ENCODE assay signal across 20 cellular contexts in genomic region chr13:105579821-105580707, GRCh38.
DNase-seq lines count a peak whose midpoint lies in the region; ATAC-seq and TF ChIP-seq lines count a peak whose summit lies in the region.
"Had no signal": no experiment of that assay in that cellular context is flagged by ENCODE, and none has a peak within 500 bp of the region (broad histone marks: within the 10 kb centered on the region; RNA-seq: fewer than 3 reads in every experiment).

No MANE protein-coding gene starts in this region.

- H3K4me3 ChIP-seq in mammary epithelial cell (replicated peaks in 1 of 3; ENCODE audit: insufficient read depth in 1 of 3, low read depth in 2 of 3, low read length in 3 of 3) (no peak overlapping the region), breast epithelium (no peak overlapping the region), OCI-LY3 (ENCODE audit: low read length) (no peak overlapping the region)
- H3K4me3 ChIP-seq: BLaER1, left lung, vagina had no signal

- ATAC-seq in GM19397 (IDR thresholded peaks at IDR 0.05; ENCODE audit: unreplicated experiment) (no peak), HG03460 (IDR thresholded peaks at IDR 0.05; ENCODE audit: unreplicated experiment) (no peak)
- ATAC-seq: left lung had no signal

- in situ Hi-C loops in mammary epithelial cell (cut with MboI; ENCODE audit: low sequenced_read_pairs in 2 of 2), result no loop called here

- TF ChIP-seq CTCF in mammary epithelial cell (conservative IDR thresholded peaks at IDR 0.05 in 1 of 2, IDR thresholded peaks at IDR 0.05 in 1 of 2; ENCODE audit: extremely low read depth in 1 of 2, insufficient read depth in 1 of 2, low read depth in 1 of 2, low read length in 2 of 2) (no peak), breast epithelium (IDR thresholded peaks at IDR 0.05) (no peak), OCI-LY3 (IDR thresholded peaks at IDR 0.05; ENCODE audit: low read depth, low read length) (no peak)

- WGBS in mammary epithelial cell (ENCODE audit: low coverage, missing lambda C conversion rate), result 86% methylated on average over 2 of the region's 2 CpGs

- no peaks in the 10 kb centered on the region for H3K4me1 ChIP-seq in mammary epithelial cell (ENCODE audit: insufficient read depth, low read length)
- no peaks in the 10 kb centered on the region for H3K4me1 ChIP-seq in breast epithelium
- H3K4me1 ChIP-seq in OCI-LY3 (ENCODE audit: low read length), result peaks cover 9% of the 10 kb centered on the region
- H3K4me1 ChIP-seq: BLaER1, left lung, vagina had no signal

- no peaks in the 10 kb centered on the region for H3K27me3 ChIP-seq in mammary epithelial cell (ENCODE audit: insufficient read depth, low read length)
- no peaks in the 10 kb centered on the region for H3K27me3 ChIP-seq in breast epithelium
- no peaks in the 10 kb centered on the region for H3K27me3 ChIP-seq in OCI-LY3 (ENCODE audit: low read depth, low read length)
- H3K27me3 ChIP-seq: BLaER1, left lung, vagina had no signal

- H2AFZ ChIP-seq in mammary epithelial cell (ENCODE audit: low read depth, low read length) (no peak overlapping the region), OCI-LY3 (ENCODE audit: low read depth, low read length) (0 out of 2 replicates have a peak overlapping the region, but pooled peaks have one; percentile 42)

- CTCF ChIA-PET in mammary epithelial cell (lab: Charles Lee; ENCODE audit: low non-redundant PET), result no interaction called here

- H3K9ac ChIP-seq in mammary epithelial cell (ENCODE audit: insufficient read depth, low read length) (no peak overlapping the region), OCI-LY3 (ENCODE audit: low read length) (no peak overlapping the region)
- H3K9ac ChIP-seq: BLaER1 had no signal

- H3K79me2 ChIP-seq in mammary epithelial cell (ENCODE audit: insufficient read depth, low read length), result no peaks in the 10 kb centered on the region
- no peaks in the 10 kb centered on the region for H3K79me2 ChIP-seq in OCI-LY3 (ENCODE audit: low read length)

- H3K36me3 ChIP-seq in mammary epithelial cell (ENCODE audit: insufficient read depth, low read length) (no peaks in the 10 kb centered on the region), breast epithelium (no peaks in the 10 kb centered on the region), OCI-LY3 (replicated peaks; ENCODE audit: low read depth, low read length) (no peaks in the 10 kb centered on the region)
- H3K36me3 ChIP-seq: BLaER1, left lung, vagina had no signal

- no peak for TF ChIP-seq POLR2A in breast epithelium (IDR thresholded peaks at IDR 0.05)

- H3K27ac ChIP-seq in mammary epithelial cell (ENCODE audit: insufficient read depth, low read depth, low read length), result no peak overlapping the region
- no peak overlapping the region for H3K27ac ChIP-seq in breast epithelium
- H3K27ac ChIP-seq in OCI-LY3 (ENCODE audit: low read length), result no peak overlapping the region
- H3K27ac ChIP-seq: BLaER1, HL-60, left lung, vagina had no signal

- H3K9me3 ChIP-seq in mammary epithelial cell (replicated peaks; ENCODE audit: insufficient read depth, low read length) (no peaks in the 10 kb centered on the region), breast epithelium (peaks cover 0 to 10% of the 10 kb centered on the region in 2 donors), OCI-LY3 (ENCODE audit: insufficient read depth, low read length) (peaks cover 4% of the 10 kb centered on the region; the same call in 1 of the 2 replicates)
- H3K9me3 ChIP-seq: vagina had no signal

- BruUV-seq in mammary epithelial cell (replicated peaks; lab: Mats Ljungman, UMichigan), result no TSS peak

- intact Hi-C loops in mammary epithelial cell (cut with micrococcal nuclease) (no loop called here), breast epithelium (cut with DNase I; ENCODE audit: low total_unique reads) (no loop called here), posterior vena cava (cut with DNase I) (no loop called here)

- H4K20me1 ChIP-seq in mammary epithelial cell (ENCODE audit: insufficient read depth, low read length), result no peaks in the 10 kb centered on the region
- H4K20me1 ChIP-seq in OCI-LY3 (ENCODE audit: insufficient read depth, low read length), result no peaks in the 10 kb centered on the region
- H4K20me1 ChIP-seq: BLaER1 had no signal

- DNase-seq in mammary epithelial cell (peak; percentile 83), breast epithelium (ENCODE audit: low spot score in 2 of 2) (no peak), fibroblast of peridontal ligament (ENCODE audit: extremely low read depth) (peak; percentile 29), posterior vena cava (ENCODE audit: low spot score) (no peak), NCI-H82 treated with DMSO at 0.1 percent for 48 hours (lab: John Stamatoyannopoulos, UW; ENCODE audit: unreplicated experiment) (no peak)
- DNase-seq: activated CD4-positive, alpha-beta T cell treated with anti-CD3 and anti-CD28 coated beads for 4 hours; cerebellar nuclear complex; DND-41; HCEC 1CT; left lung; naive B cell; NCI-H524; nucleus accumbens; stimulated activated CD4-positive, alpha-beta T cell treated with anti-CD3 and anti-CD28 coated beads, Interleukin-1b, Interleukin-23, amount 100 ng/mL, for 48 hours had no signal

- dilution Hi-C loops in mammary epithelial cell (cut with HindIII; ENCODE audit: low sequenced_read_pairs), result no loop called here

- no peak overlapping the region for H3K4me2 ChIP-seq in mammary epithelial cell (ENCODE audit: insufficient read depth, low read depth, low read length)
- H3K4me2 ChIP-seq in OCI-LY3 (ENCODE audit: low read length), result no peak overlapping the region; the same call in 1 of the 2 replicates
- H3K4me2 ChIP-seq: BLaER1 had no signal

Comparison
In these comparisons a context has a peak if more than half of its experiments do, and no peak if none do; other contexts are left out.
1. DNase-seq: peak in mammary epithelial cell (single experiment) and fibroblast of peridontal ligament (single experiment); none in breast epithelium (0 of 2), posterior vena cava (single experiment) and NCI-H82 treated with DMSO at 0.1 percent for 48 hours (single experiment).